1 cellular context compared by ENCODE assay signal in the genomic region with DNA sequence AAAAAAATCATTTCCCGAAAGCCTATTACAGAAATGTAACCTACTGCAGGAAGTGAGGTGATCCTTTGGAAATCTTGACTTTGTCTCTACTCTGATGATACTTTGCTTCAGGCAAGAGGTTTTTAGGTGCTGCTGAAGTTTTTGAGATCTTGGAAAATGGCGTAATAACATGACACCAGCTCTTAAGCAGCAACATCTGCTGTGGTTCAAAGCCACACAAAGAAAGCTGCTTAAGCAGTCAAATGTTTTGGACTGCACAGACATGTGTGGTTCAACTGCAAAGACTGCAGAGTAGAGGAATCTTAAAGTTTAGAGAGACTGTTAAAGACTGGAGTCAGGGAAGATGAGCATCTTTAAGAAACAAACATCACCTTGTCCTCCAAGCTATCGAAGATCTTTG.
TF ChIP-seq lines count a peak whose summit lies in the region.

No MANE protein-coding gene starts in this region.

TF ChIP-seq in H1, 55 proteins besides CTCF, POLR2A, EP300 and RAD21 (continued from another document):
- TF ChIP-seq ZNF274 (IDR thresholded peaks at IDR 0.05; ENCODE audit: borderline replicate concordance, extremely low read depth, low read length) (no peak), SIN3A (conservative IDR thresholded peaks at IDR 0.05 in 1 of 2, IDR thresholded peaks at IDR 0.05 in 1 of 2; ENCODE audit: low read depth in 1 of 2, low read length in 2 of 2) (no peak), CHD1 (IDR thresholded peaks at IDR 0.05; ENCODE audit: low read depth, low read length) (no peak), CREB1 (IDR thresholded peaks at IDR 0.05) (no peak), SP2 (IDR thresholded peaks at IDR 0.05; ENCODE audit: low read length) (no peak)
- TF ChIP-seq, protein P1, sequence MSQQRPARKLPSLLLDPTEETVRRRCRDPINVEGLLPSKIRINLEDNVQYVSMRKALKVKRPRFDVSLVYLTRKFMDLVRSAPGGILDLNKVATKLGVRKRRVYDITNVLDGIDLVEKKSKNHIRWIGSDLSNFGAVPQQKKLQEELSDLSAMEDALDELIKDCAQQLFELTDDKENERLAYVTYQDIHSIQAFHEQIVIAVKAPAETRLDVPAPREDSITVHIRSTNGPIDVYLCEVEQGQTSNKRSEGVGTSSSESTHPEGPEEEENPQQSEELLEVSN (IDR thresholded peaks at IDR 0.05): no peak
- TF ChIP-seq, protein P2, sequence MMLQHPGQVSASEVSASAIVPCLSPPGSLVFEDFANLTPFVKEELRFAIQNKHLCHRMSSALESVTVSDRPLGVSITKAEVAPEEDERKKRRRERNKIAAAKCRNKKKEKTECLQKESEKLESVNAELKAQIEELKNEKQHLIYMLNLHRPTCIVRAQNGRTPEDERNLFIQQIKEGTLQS (IDR thresholded peaks at IDR 0.05; ENCODE audit: insufficient read depth, low read depth, low read length): no peak
TF ChIP-seq in H1: peak in this region for 0.
